16 cellular contexts compared by ENCODE assay signal in genomic region chr5:37806016-37806415, GRCh38. TPM values are rescaled to one million over a fixed set of nuclear protein-coding genes. Genes with fewer than 3 reads are reported as not detected.
A peak's percentile ranks its signal among the peaks of the same experiment; 100 is the strongest.
DNase-seq lines count a peak whose midpoint lies in the region; ATAC-seq and TF ChIP-seq lines count a peak whose summit lies in the region.
"Had no signal": no experiment of that assay in that cellular context is flagged by ENCODE, and none has a peak within 500 bp of the region (broad histone marks: within the 10 kb centered on the region; RNA-seq: fewer than 3 reads in every experiment).

No MANE protein-coding gene starts in this region.

- H3K27ac ChIP-seq in A673 (ENCODE audit: low read depth, low read length, poor library complexity, severe bottlenecking) (peak overlapping the region; percentile 39), muscle layer of colon (ENCODE audit: low read depth, low read length) (peak overlapping the region; percentile 21), right lobe of liver (no peak overlapping the region), WERI-Rb-1 (no peak overlapping the region)
- H3K27ac ChIP-seq: BLaER1 treated with 17β-estradiol and CSF1 and Interleukin-3, amounts not matched to agents 10 nM and 100 nM had no signal

- TF ChIP-seq CTCF in A673 (conservative IDR thresholded peaks at IDR 0.05; ENCODE audit: low read depth, low read length) (no peak), right lobe of liver (IDR thresholded peaks at IDR 0.05) (no peak), WERI-Rb-1 (IDR thresholded peaks at IDR 0.05; ENCODE audit: low read depth, low read length) (no peak)

- H3K4me1 ChIP-seq in A673 (ENCODE audit: insufficient read depth, low read length, poor library complexity, severe bottlenecking) (peaks cover 9% of the 10 kb centered on the region), muscle layer of colon (ENCODE audit: insufficient read depth, low read length) (peaks cover 18% of the 10 kb centered on the region), skeletal muscle satellite cell (ENCODE audit: control insufficient read depth, insufficient read depth, low read length) (peaks cover 21% of the 10 kb centered on the region), right lobe of liver (no peaks in the 10 kb centered on the region)
- H3K4me1 ChIP-seq: BLaER1 treated with 17β-estradiol and CSF1 and Interleukin-3, amounts not matched to agents 10 nM and 100 nM had no signal

- H3K4me3 ChIP-seq in A673 (ENCODE audit: low read depth, low read length, poor library complexity, severe bottlenecking) (no peak overlapping the region), muscle layer of colon (ENCODE audit: low read depth in 1 of 2, low read length in 2 of 2) (no peak overlapping the region), skeletal muscle satellite cell (ENCODE audit: low read length) (no peak overlapping the region), right lobe of liver (no peak overlapping the region), WERI-Rb-1 (ENCODE audit: low read depth, low read length) (no peak overlapping the region)
- H3K4me3 ChIP-seq: BLaER1 treated with 17β-estradiol and CSF1 and Interleukin-3, amounts not matched to agents 10 nM and 100 nM had no signal

- POLR2A ChIA-PET in A673 (lab: Charles Lee; ENCODE audit: low non-redundant PET): no interaction called here

- H3K9ac ChIP-seq in muscle layer of colon (ENCODE audit: low read length): no peak overlapping the region
- H3K9ac ChIP-seq in skeletal muscle satellite cell (ENCODE audit: low read depth, low read length): no peak overlapping the region
- H3K9ac ChIP-seq: BLaER1 treated with 17β-estradiol and CSF1 and Interleukin-3, amounts not matched to agents 10 nM and 100 nM had no signal

- DNase-seq in A673 (ENCODE audit: low spot score) (no peak), cerebellar cortex (ENCODE audit: low spot score) (peak; percentile 73), right lobe of liver (no peak), WERI-Rb-1 (no peak), NCI-H1105 (lab: John Stamatoyannopoulos, UW) (no peak)
- DNase-seq: 8988T; CD8-positive, alpha-beta T cell; COR-L47; DMS 273 treated with DMSO at 0.1 percent for 48 hours; GF-D8; H9; IMR-90 had no signal

- BruUV-seq in A673 (replicated peaks; lab: Mats Ljungman, UMichigan): no TSS peak

- H3K27me3 ChIP-seq in A673 (replicated peaks; ENCODE audit: insufficient read depth, low read depth, low read length, poor library complexity) (no peaks in the 10 kb centered on the region), muscle layer of colon (ENCODE audit: control insufficient read depth in 1 of 2, insufficient read depth in 2 of 2, low read length in 2 of 2) (no peaks in the 10 kb centered on the region), skeletal muscle satellite cell (ENCODE audit: control insufficient read depth, insufficient read depth, low read length) (no peaks in the 10 kb centered on the region), right lobe of liver (no peaks in the 10 kb centered on the region), WERI-Rb-1 (ENCODE audit: insufficient read depth, low read depth, severe bottlenecking) (no peaks in the 10 kb centered on the region)
- H3K27me3 ChIP-seq: BLaER1 treated with 17β-estradiol and CSF1 and Interleukin-3, amounts not matched to agents 10 nM and 100 nM had no signal

- H3K36me3 ChIP-seq in A673 (ENCODE audit: insufficient read depth, low read length, poor library complexity, severe bottlenecking) (no peaks in the 10 kb centered on the region), muscle layer of colon (ENCODE audit: insufficient read depth, low read length) (no peaks in the 10 kb centered on the region), skeletal muscle satellite cell (ENCODE audit: insufficient read depth, low read length) (no peaks in the 10 kb centered on the region), right lobe of liver (no peaks in the 10 kb centered on the region), WERI-Rb-1 (no peaks in the 10 kb centered on the region)
- H3K36me3 ChIP-seq: BLaER1 treated with 17β-estradiol and CSF1 and Interleukin-3, amounts not matched to agents 10 nM and 100 nM had no signal

- peak overlapping the region; percentile 8 for H3K4me2 ChIP-seq in skeletal muscle satellite cell (ENCODE audit: low read length)
- H3K4me2 ChIP-seq: BLaER1 treated with 17β-estradiol and CSF1 and Interleukin-3, amounts not matched to agents 10 nM and 100 nM had no signal

- ATAC-seq in right lobe of liver: no peak
- ATAC-seq: CD8-positive, alpha-beta T cell had no signal

- 67% methylated on average over 2 of the region's 12 CpGs for WGBS in right lobe of liver (ENCODE audit: insufficient coverage, low coverage, low lambda C conversion rate, missing lambda C conversion rate)

- CTCF ChIA-PET in A673 (lab: Charles Lee): no interaction called here

- H3K9me3 ChIP-seq in A673 (ENCODE audit: low read depth, low read length, poor library complexity, severe bottlenecking) (no peaks in the 10 kb centered on the region), muscle layer of colon (ENCODE audit: low read length) (no peaks in the 10 kb centered on the region), skeletal muscle satellite cell (replicated peaks; ENCODE audit: low read length) (no peaks in the 10 kb centered on the region), right lobe of liver (no peaks in the 10 kb centered on the region), WERI-Rb-1 (ENCODE audit: severe bottlenecking) (no peaks in the 10 kb centered on the region)

- TF ChIP-seq POLR2A in right lobe of liver (IDR thresholded peaks at IDR 0.05): no peak

- intact Hi-C loops in A673 (cut with micrococcal nuclease; ENCODE audit: unreplicated experiment): no loop called here
- intact Hi-C loops in right lobe of liver (cut with DNase I): no loop called here

RNA-seq across cellular contexts. Expression of gene GDNF, which starts 33.8 kb away (rescaled TPM):
- total RNA-seq in A673 (2021) (14.7 and 18.4 TPM in 2 replicates), right lobe of liver (under 1 TPM; 0.15 to 0.47 (median 0.26) TPM)
- 0.25 and 1.1 TPM in 2 replicates for total RNA-seq in skeletal muscle satellite cell (2012; rRNA removed)
- total RNA-seq: B cell; CD8-positive, alpha-beta T cell; H9 had no signal

Comparison
In these comparisons a context has a peak if more than half of its experiments do, and no peak if none do; other contexts are left out.
1. H3K27ac ChIP-seq: peak in A673 (single experiment) and muscle layer of colon (single experiment); none in right lobe of liver (0 of 3) and WERI-Rb-1 (single experiment).
2. RNA of gene GDNF, which starts 33.8 kb away (total RNA-seq): 14.7 to 18.4 TPM in A673; 0.15 to 0.47 TPM in right lobe of liver; every median in the first group is over 10 times any median in the second.